1 cellular context compared by ENCODE assay signal in the genomic region with DNA sequence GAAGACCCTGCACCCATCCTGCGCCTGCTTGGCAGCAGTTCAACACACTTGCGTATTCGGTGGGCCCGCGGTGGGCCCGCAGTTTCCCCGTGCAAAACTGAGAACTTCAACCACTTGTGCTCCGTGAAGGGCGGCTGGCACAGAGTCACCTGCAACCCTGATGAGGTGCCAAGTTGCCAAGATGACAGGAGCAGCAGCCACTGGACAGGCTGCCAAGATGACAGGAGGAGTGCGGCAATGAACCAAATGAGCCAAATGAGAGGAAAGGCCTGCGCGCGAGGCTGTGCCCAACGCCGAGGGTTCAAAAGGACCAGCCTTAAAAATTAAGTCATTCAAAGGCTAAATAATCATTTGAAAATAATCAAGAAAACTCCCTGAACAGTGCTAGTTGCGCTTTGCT.
A peak's percentile ranks its signal among the peaks of the same experiment; 100 is the strongest.
TF ChIP-seq lines count a peak whose summit lies in the region.

No MANE protein-coding gene starts in this region.

TF ChIP-seq in HepG2, 621 proteins besides CTCF, POLR2A, EP300 and RAD21:
- TF ChIP-seq CCDC6 (CRISPR knock-in tag; IDR thresholded peaks at IDR 0.05) (0 out of 2 replicates have a peak, but pooled peaks have one; percentile 5), GLMP (CRISPR knock-in tag; IDR thresholded peaks at IDR 0.05; ENCODE audit: borderline replicate concordance) (no peak), AGO2 (optimal IDR thresholded peaks at IDR 0.05; ENCODE audit: low read depth, low read length) (peak; percentile 91), ZNF337 (CRISPR knock-in tag; IDR thresholded peaks at IDR 0.05; ENCODE audit: borderline replicate concordance, low read depth) (no peak), ZC3H13 (CRISPR knock-in tag; IDR thresholded peaks at IDR 0.05) (0 out of 2 replicates have a peak, but pooled peaks have one; percentile 12), ZMYM2 (CRISPR knock-in tag; IDR thresholded peaks at IDR 0.05) (no peak), TBX3 (IDR thresholded peaks at IDR 0.05; ENCODE audit: borderline replicate concordance) (no peak)
- TF ChIP-seq, protein P1, sequence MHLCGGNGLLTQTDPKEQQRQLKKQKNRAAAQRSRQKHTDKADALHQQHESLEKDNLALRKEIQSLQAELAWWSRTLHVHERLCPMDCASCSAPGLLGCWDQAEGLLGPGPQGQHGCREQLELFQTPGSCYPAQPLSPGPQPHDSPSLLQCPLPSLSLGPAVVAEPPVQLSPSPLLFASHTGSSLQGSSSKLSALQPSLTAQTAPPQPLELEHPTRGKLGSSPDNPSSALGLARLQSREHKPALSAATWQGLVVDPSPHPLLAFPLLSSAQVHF (CRISPR knock-in tag; IDR thresholded peaks at IDR 0.05): no peak
- TF ChIP-seq, protein P2, sequence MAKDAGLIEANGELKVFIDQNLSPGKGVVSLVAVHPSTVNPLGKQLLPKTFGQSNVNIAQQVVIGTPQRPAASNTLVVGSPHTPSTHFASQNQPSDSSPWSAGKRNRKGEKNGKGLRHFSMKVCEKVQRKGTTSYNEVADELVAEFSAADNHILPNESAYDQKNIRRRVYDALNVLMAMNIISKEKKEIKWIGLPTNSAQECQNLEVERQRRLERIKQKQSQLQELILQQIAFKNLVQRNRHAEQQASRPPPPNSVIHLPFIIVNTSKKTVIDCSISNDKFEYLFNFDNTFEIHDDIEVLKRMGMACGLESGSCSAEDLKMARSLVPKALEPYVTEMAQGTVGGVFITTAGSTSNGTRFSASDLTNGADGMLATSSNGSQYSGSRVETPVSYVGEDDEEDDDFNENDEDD (CRISPR knock-in tag; IDR thresholded peaks at IDR 0.05; ENCODE audit: borderline replicate concordance): no peak
